22 cellular contexts compared by ENCODE assay signal in genomic region chr2:170009209-170009608, GRCh38.
"Had no signal": no experiment of that assay in that cellular context is flagged by ENCODE, and none has a peak within 500 bp of the region (broad histone marks: within the 10 kb centered on the region; RNA-seq: fewer than 3 reads in every experiment).

No MANE protein-coding gene starts in this region.

- H3K4me3 ChIP-seq: coronary artery, ovary, psoas muscle, sigmoid colon, spleen, suprapubic skin, transverse colon, upper lobe of right lung, uterus had no signal

- H3K36me3 ChIP-seq: ovary, uterus had no signal

- DNase-seq: dermis blood vessel endothelial cell; effector memory CD8-positive, alpha-beta T cell; hypothalamus; immature natural killer cell; mesendoderm; naive thymus-derived CD8-positive, alpha-beta T cell; nephron progenitor cell; occipital lobe; ovary; posterior cingulate gyrus; psoas muscle; right cardiac atrium; sigmoid colon; spleen; stimulated activated CD4-positive, alpha-beta T cell treated with anti-CD3 and anti-CD28 coated beads, Interleukin-4, amount 100 ng/mL, for 4 hours; stimulated activated naive B cell treated with anti-CD40 and anti-IgM and Interleukin-4, amounts not matched to agents 10 μg/mL and 1 μg/mL and 100 μg/mL, for 72 hours; transverse colon; upper lobe of right lung; uterus had no signal

- H3K9me3 Mint-ChIP-seq: effector memory CD8-positive, alpha-beta T cell; immature natural killer cell; naive thymus-derived CD8-positive, alpha-beta T cell; nephron progenitor cell; stimulated activated naive B cell treated with anti-CD40 and anti-IgM and Interleukin-4, amounts not matched to agents 10 μg/mL and 1 μg/mL and 100 μg/mL, for 72 hours; stimulated activated naive CD8-positive, alpha-beta T cell treated with anti-CD3 and anti-CD28 coated beads, Interleukin-15, Interleukin-2, amounts not matched to agents 100 ng/mL and 50 ng/mL, for 24 hours had no signal

- H3K4me1 Mint-ChIP-seq: immature natural killer cell; stimulated activated naive B cell treated with anti-CD40 and anti-IgM and Interleukin-4, amounts not matched to agents 10 μg/mL and 1 μg/mL and 100 μg/mL, for 72 hours had no signal

- H3K27me3 ChIP-seq: ovary, sigmoid colon, spleen, suprapubic skin, transverse colon, upper lobe of right lung, uterus had no signal

- H3K9me3 ChIP-seq: ovary, psoas muscle, sigmoid colon, spleen, suprapubic skin, transverse colon, upper lobe of right lung, uterus had no signal

- H3K4me1 ChIP-seq: psoas muscle, sigmoid colon, suprapubic skin, transverse colon, upper lobe of right lung, uterus had no signal

- H3K27ac Mint-ChIP-seq: nephron progenitor cell; stimulated activated naive B cell treated with anti-CD40 and anti-IgM and Interleukin-4, amounts not matched to agents 10 μg/mL and 1 μg/mL and 100 μg/mL, for 72 hours; stimulated activated naive CD8-positive, alpha-beta T cell treated with anti-CD3 and anti-CD28 coated beads, Interleukin-15, Interleukin-2, amounts not matched to agents 100 ng/mL and 50 ng/mL, for 24 hours had no signal

- H3K4me3 Mint-ChIP-seq: effector memory CD8-positive, alpha-beta T cell; immature natural killer cell; naive thymus-derived CD8-positive, alpha-beta T cell; nephron progenitor cell; stimulated activated naive B cell treated with anti-CD40 and anti-IgM and Interleukin-4, amounts not matched to agents 10 μg/mL and 1 μg/mL and 100 μg/mL, for 72 hours; stimulated activated naive CD8-positive, alpha-beta T cell treated with anti-CD3 and anti-CD28 coated beads, Interleukin-15, Interleukin-2, amounts not matched to agents 100 ng/mL and 50 ng/mL, for 24 hours had no signal

- ATAC-seq: effector memory CD8-positive, alpha-beta T cell; naive thymus-derived CD8-positive, alpha-beta T cell; psoas muscle; right cardiac atrium; stimulated activated naive B cell treated with anti-CD40 and anti-IgM and Interleukin-4, amounts not matched to agents 10 μg/mL and 1 μg/mL and 100 μg/mL, for 72 hours; upper lobe of right lung had no signal

- H3K27me3 Mint-ChIP-seq: effector memory CD8-positive, alpha-beta T cell; naive thymus-derived CD8-positive, alpha-beta T cell; stimulated activated naive B cell treated with anti-CD40 and anti-IgM and Interleukin-4, amounts not matched to agents 10 μg/mL and 1 μg/mL and 100 μg/mL, for 72 hours; stimulated activated naive CD8-positive, alpha-beta T cell treated with anti-CD3 and anti-CD28 coated beads, Interleukin-15, Interleukin-2, amounts not matched to agents 100 ng/mL and 50 ng/mL, for 24 hours had no signal

- H3K27ac ChIP-seq: coronary artery, ovary, psoas muscle, sigmoid colon, spleen, suprapubic skin, transverse colon, upper lobe of right lung, uterus had no signal
